In the genomic region with DNA sequence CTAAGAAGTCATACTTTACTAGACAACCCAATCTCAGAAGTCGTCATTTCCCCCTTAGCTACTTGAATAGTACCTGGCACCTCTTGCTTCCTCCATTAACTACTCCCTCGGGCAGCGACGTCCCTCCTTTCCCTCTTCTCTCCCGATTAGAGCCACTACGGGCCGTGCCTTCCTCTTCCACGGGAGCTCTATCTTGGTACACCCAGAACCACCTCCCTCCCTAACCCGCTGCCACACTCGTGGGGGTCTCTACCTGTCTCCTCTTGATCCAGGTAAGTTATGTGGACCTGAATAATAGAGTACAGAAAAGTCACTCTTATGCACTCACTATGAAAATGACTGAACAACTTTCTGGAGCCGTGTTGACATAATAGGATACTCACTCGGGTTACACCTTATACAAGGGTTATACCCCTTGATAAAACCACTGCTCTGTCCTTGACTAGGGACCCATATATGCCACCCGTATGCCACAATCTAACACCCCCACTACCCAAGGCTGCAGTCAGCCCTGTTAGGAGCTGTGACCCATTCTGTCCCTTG, we compare ENCODE assay signal across 8 cellular contexts. TPM values are rescaled to one million over a fixed set of nuclear protein-coding genes. Genes with fewer than 3 reads are reported as not detected.
DNase-seq lines count a peak whose midpoint lies in the region; ATAC-seq and TF ChIP-seq lines count a peak whose summit lies in the region.

No MANE protein-coding gene starts in this region.

- peaks cover 33% of the 10 kb centered on the region for H3K4me1 Mint-ChIP-seq in endothelial cell (ENCODE audit: unreplicated experiment)

- H3K27me3 ChIP-seq in muscle layer of duodenum (ENCODE audit: low read depth, low read length): no peaks in the 10 kb centered on the region

- DNase-seq in NCI-H2196 (lab: John Stamatoyannopoulos, UW; ENCODE audit: unreplicated experiment): peak; percentile 38
- no peak for DNase-seq in NCI-H2196 treated with DMSO at 0.1 percent for 48 hours (lab: John Stamatoyannopoulos, UW; ENCODE audit: unreplicated experiment)
- no peak for DNase-seq in RWPE1 (ENCODE audit: low spot score)
- peak; percentile 13 for DNase-seq in endothelial cell (ENCODE audit: low spot score)
- DNase-seq in kidney glomerular epithelial cell (lab: John Stamatoyannopoulos, UW): no peak
- no peak for DNase-seq in stimulated activated CD4-positive, alpha-beta T cell treated with anti-CD3 and anti-CD28 coated beads, Interleukin-4, amount 100 ng/mL, for 4 hours

- H3K9me3 Mint-ChIP-seq in endothelial cell (ENCODE audit: unreplicated experiment): no peaks in the 10 kb centered on the region

- H3K36me3 Mint-ChIP-seq in endothelial cell (ENCODE audit: low read depth, unreplicated experiment): peaks cover 3% of the 10 kb centered on the region

- peak overlapping the region; percentile 86 to 95 for H3K4me3 ChIP-seq in muscle layer of duodenum (ENCODE audit: low read depth in 1 of 2, low read length in 2 of 2)

- CTCF ChIA-PET in RWPE1 (lab: Yijun Ruan, JAX): interaction anchor here (0.7 kb wide), 2 partner anchors 21 to 54 kb away, joined by 3 read pairs; no protein-coding TSS in a partner anchor

- TF ChIP-seq CTCF in RWPE1 (conservative IDR thresholded peaks at IDR 0.05; ENCODE audit: low read depth) (no peak), endothelial cell (IDR thresholded peaks at IDR 0.05; ENCODE audit: unreplicated experiment) (no peak)

- H3K4me1 ChIP-seq in muscle layer of duodenum (ENCODE audit: control insufficient read depth in 1 of 2, insufficient read depth in 2 of 2, low read length in 2 of 2): peaks cover 9 to 11% of the 10 kb centered on the region in 2 donors

- peak overlapping the region; percentile 99 for H3K27ac Mint-ChIP-seq in endothelial cell (ENCODE audit: unreplicated experiment)

- H3K27ac ChIP-seq in RWPE1: peak overlapping the region; percentile 90
- H3K27ac ChIP-seq in muscle layer of duodenum (ENCODE audit: low read length): peak overlapping the region; percentile 95

- ATAC-seq in HG02798 (IDR thresholded peaks at IDR 0.05; ENCODE audit: poor library complexity, unreplicated experiment): peak; percentile 8

- POLR2A ChIA-PET in RWPE1 (lab: Yijun Ruan, JAX; ENCODE audit: low non-redundant PET): no interaction called here

- peaks cover 12% of the 10 kb centered on the region for H3K27me3 Mint-ChIP-seq in endothelial cell (ENCODE audit: unreplicated experiment)

- H3K4me3 Mint-ChIP-seq in endothelial cell (ENCODE audit: unreplicated experiment): peak overlapping the region; percentile 97

- H3K36me3 ChIP-seq in muscle layer of duodenum (ENCODE audit: control insufficient read depth in 1 of 2, insufficient read depth in 2 of 2, low read length in 2 of 2): peaks cover 6 to 8% of the 10 kb centered on the region in 2 donors

- no peaks in the 10 kb centered on the region for H3K9me3 ChIP-seq in muscle layer of duodenum (ENCODE audit: control insufficient read depth in 1 of 2, low read length in 2 of 2)

RNA-seq across cellular contexts. Expression of a gene that starts 0.6 kb away (rescaled TPM):
- total RNA-seq in endothelial cell (ENCODE audit: unreplicated experiment): 26.0 TPM

RNA-seq across cellular contexts. Expression of a gene that starts 25.3 kb away (rescaled TPM):
- total RNA-seq in endothelial cell (ENCODE audit: unreplicated experiment): 16.0 TPM

Comparison
In these comparisons a context has a peak if more than half of its experiments do, and no peak if none do; other contexts are left out.
1. DNase-seq: peak in NCI-H2196 (single experiment) and endothelial cell (single experiment); none in NCI-H2196 treated with DMSO at 0.1 percent for 48 hours (single experiment), RWPE1 (single experiment), kidney glomerular epithelial cell (single experiment) and stimulated activated CD4-positive, alpha-beta T cell treated with anti-CD3 and anti-CD28 coated beads, Interleukin-4, amount 100 ng/mL, for 4 hours (0 of 2).